Comparison of ENCODE assay signal across 20 cellular contexts in genomic region chr5:68337235-68337634, GRCh38.
DNase-seq lines count a peak whose midpoint lies in the region; ATAC-seq and TF ChIP-seq lines count a peak whose summit lies in the region.
"Had no signal": no experiment of that assay in that cellular context is flagged by ENCODE, and none has a peak within 500 bp of the region (broad histone marks: within the 10 kb centered on the region; RNA-seq: fewer than 3 reads in every experiment).

No MANE protein-coding gene starts in this region.

- no peak for ATAC-seq in natural killer cell treated with Interleukin-12 subunit alpha and Interleukin-12 subunit beta and Interleukin-15 and Interleukin-18, amount 100 ng/mL, for 72 hours
- ATAC-seq in natural killer cell, result no peak
- ATAC-seq in stimulated activated effector memory CD8-positive, alpha-beta T cell treated with anti-CD3 and anti-CD28 coated beads, Interleukin-12 subunit alpha, Interleukin-12 subunit beta, amount 100 ng/mL, for 72 hours, result no peak
- ATAC-seq: A549, GM23338, HCT116 had no signal

- no peaks in the 10 kb centered on the region for H3K79me2 ChIP-seq in osteoblast (ENCODE audit: insufficient read depth, low read length)

- no peak overlapping the region for H3K4me3 Mint-ChIP-seq in natural killer cell treated with Interleukin-12 subunit alpha and Interleukin-12 subunit beta and Interleukin-15 and Interleukin-18, amount 100 ng/mL, for 72 hours
- H3K4me3 Mint-ChIP-seq in natural killer cell, result no peak overlapping the region
- H3K4me3 Mint-ChIP-seq in stimulated activated effector memory CD8-positive, alpha-beta T cell treated with anti-CD3 and anti-CD28 coated beads, Interleukin-12 subunit alpha, Interleukin-12 subunit beta, amount 100 ng/mL, for 72 hours, result no peak overlapping the region
- H3K4me3 Mint-ChIP-seq: CD4-positive, alpha-beta memory T cell; GM23338; H9 had no signal

- no peak for DNase-seq in natural killer cell treated with Interleukin-12 subunit alpha and Interleukin-12 subunit beta and Interleukin-15 and Interleukin-18, amount 100 ng/mL, for 72 hours (ENCODE audit: low spot score)
- DNase-seq in natural killer cell, result no peak
- DNase-seq in osteoblast (ENCODE audit: insufficient read length, low spot score, missing footprints), result peak; percentile 61
- DNase-seq in uterus, result no peak
- DNase-seq in T-helper 1 cell, result no peak
- DNase-seq in stimulated activated effector memory CD8-positive, alpha-beta T cell treated with anti-CD3 and anti-CD28 coated beads, Interleukin-12 subunit alpha, Interleukin-12 subunit beta, amount 100 ng/mL, for 72 hours (ENCODE audit: low spot score in 2 of 2), result no peak
- no peak for DNase-seq in foreskin fibroblast
- DNase-seq: 8988T; ACHN; C1 segment of cervical spinal cord; Calu3; CD4-positive, alpha-beta memory T cell; COR-L47; DMS53; DMS79 treated with DMSO at 0.1 percent for 48 hours; GF-D8; H9 had no signal

- no peaks in the 10 kb centered on the region for H3K27me3 Mint-ChIP-seq in natural killer cell treated with Interleukin-12 subunit alpha and Interleukin-12 subunit beta and Interleukin-15 and Interleukin-18, amount 100 ng/mL, for 72 hours
- H3K27me3 Mint-ChIP-seq in natural killer cell (ENCODE audit: low read depth in 2 of 2), result no peaks in the 10 kb centered on the region

- H3K4me3 ChIP-seq in osteoblast (ENCODE audit: insufficient read depth, low read length) (no peak overlapping the region), uterus (no peak overlapping the region), foreskin fibroblast (ENCODE audit: low read depth in 1 of 2, low read length in 2 of 2) (no peak overlapping the region)
- H3K4me3 ChIP-seq: A549, GM23338 had no signal

- peaks cover 24 to 57% of the 10 kb centered on the region in 2 donors for H3K4me1 Mint-ChIP-seq in natural killer cell treated with Interleukin-12 subunit alpha and Interleukin-12 subunit beta and Interleukin-15 and Interleukin-18, amount 100 ng/mL, for 72 hours (ENCODE audit: low read depth in 2 of 2)
- H3K4me1 Mint-ChIP-seq in natural killer cell, result peaks cover 21 to 26% of the 10 kb centered on the region in 2 donors
- H3K4me1 Mint-ChIP-seq in stimulated activated effector memory CD8-positive, alpha-beta T cell treated with anti-CD3 and anti-CD28 coated beads, Interleukin-12 subunit alpha, Interleukin-12 subunit beta, amount 100 ng/mL, for 72 hours, result no peaks in the 10 kb centered on the region
- H3K4me1 Mint-ChIP-seq: CD4-positive, alpha-beta memory T cell; GM23338 had no signal

- peaks cover 28% of the 10 kb centered on the region for H3K4me1 ChIP-seq in osteoblast (ENCODE audit: insufficient read depth, low read length)
- no peaks in the 10 kb centered on the region for H3K4me1 ChIP-seq in uterus

- H3K4me2 ChIP-seq in osteoblast (ENCODE audit: insufficient read depth, low read length), result no peak overlapping the region
- H3K4me2 ChIP-seq: A549, GM23338 had no signal

- peaks cover 3% of the 10 kb centered on the region for H3K9me3 Mint-ChIP-seq in natural killer cell treated with Interleukin-12 subunit alpha and Interleukin-12 subunit beta and Interleukin-15 and Interleukin-18, amount 100 ng/mL, for 72 hours
- no peaks in the 10 kb centered on the region for H3K9me3 Mint-ChIP-seq in natural killer cell
- no peaks in the 10 kb centered on the region for H3K9me3 Mint-ChIP-seq in stimulated activated effector memory CD8-positive, alpha-beta T cell treated with anti-CD3 and anti-CD28 coated beads, Interleukin-12 subunit alpha, Interleukin-12 subunit beta, amount 100 ng/mL, for 72 hours
- H3K9me3 Mint-ChIP-seq: H9 had no signal

- H3K36me3 ChIP-seq in osteoblast (ENCODE audit: insufficient read depth, low read length), result no peaks in the 10 kb centered on the region
- H3K36me3 ChIP-seq in uterus, result no peaks in the 10 kb centered on the region

- H3K27ac ChIP-seq in osteoblast (ENCODE audit: low read depth, low read length) (no peak overlapping the region), uterus (peak overlapping the region; percentile 51 to 57)

- TF ChIP-seq POLR2A in uterus (IDR thresholded peaks at IDR 0.05), result no peak

- intact Hi-C loops in natural killer cell (cut with micrococcal nuclease), result no loop called here
- intact Hi-C loops in uterus (cut with DNase I; ENCODE audit: low total_unique reads), result no loop called here

- peak overlapping the region; percentile 0 to 51 for H3K27ac Mint-ChIP-seq in natural killer cell treated with Interleukin-12 subunit alpha and Interleukin-12 subunit beta and Interleukin-15 and Interleukin-18, amount 100 ng/mL, for 72 hours
- H3K27ac Mint-ChIP-seq in natural killer cell, result no peak overlapping the region
- no peak overlapping the region for H3K27ac Mint-ChIP-seq in stimulated activated effector memory CD8-positive, alpha-beta T cell treated with anti-CD3 and anti-CD28 coated beads, Interleukin-12 subunit alpha, Interleukin-12 subunit beta, amount 100 ng/mL, for 72 hours
- H3K27ac Mint-ChIP-seq: CD4-positive, alpha-beta memory T cell; GM23338; H9 had no signal

- H4K20me1 ChIP-seq in osteoblast (ENCODE audit: insufficient read depth, low read length), result no peaks in the 10 kb centered on the region

- no peak overlapping the region for H2AFZ ChIP-seq in osteoblast (ENCODE audit: low read length)
- H2AFZ ChIP-seq: GM23338 had no signal

- no peaks in the 10 kb centered on the region for H3K36me3 Mint-ChIP-seq in natural killer cell treated with Interleukin-12 subunit alpha and Interleukin-12 subunit beta and Interleukin-15 and Interleukin-18, amount 100 ng/mL, for 72 hours
- no peaks in the 10 kb centered on the region for H3K36me3 Mint-ChIP-seq in natural killer cell
- H3K36me3 Mint-ChIP-seq in stimulated activated effector memory CD8-positive, alpha-beta T cell treated with anti-CD3 and anti-CD28 coated beads, Interleukin-12 subunit alpha, Interleukin-12 subunit beta, amount 100 ng/mL, for 72 hours, result no peaks in the 10 kb centered on the region
- H3K36me3 Mint-ChIP-seq: CD4-positive, alpha-beta memory T cell had no signal

- no peak for TF ChIP-seq CTCF in natural killer cell (IDR thresholded peaks at IDR 0.05)
- TF ChIP-seq CTCF in osteoblast (IDR thresholded peaks at IDR 0.05; ENCODE audit: extremely low read depth, low read depth, low read length), result no peak
- TF ChIP-seq CTCF in uterus (IDR thresholded peaks at IDR 0.05), result no peak
- no peak for TF ChIP-seq CTCF in foreskin fibroblast (IDR thresholded peaks at IDR 0.05; ENCODE audit: low read depth, low read length)

- H3K27me3 ChIP-seq in osteoblast (ENCODE audit: insufficient read depth, low read length) (no peaks in the 10 kb centered on the region), uterus (no peaks in the 10 kb centered on the region)

- H3K9me3 ChIP-seq in osteoblast (ENCODE audit: low read depth, low read length), result no peaks in the 10 kb centered on the region
- no peaks in the 10 kb centered on the region for H3K9me3 ChIP-seq in uterus

Comparison
In these comparisons a context has a peak if more than half of its experiments do, and no peak if none do; other contexts are left out.
1. H3K27ac Mint-ChIP-seq: peak in natural killer cell treated with Interleukin-12 subunit alpha and Interleukin-12 subunit beta and Interleukin-15 and Interleukin-18, amount 100 ng/mL, for 72 hours (2 of 2); none in natural killer cell (0 of 2) and stimulated activated effector memory CD8-positive, alpha-beta T cell treated with anti-CD3 and anti-CD28 coated beads, Interleukin-12 subunit alpha, Interleukin-12 subunit beta, amount 100 ng/mL, for 72 hours (single experiment).